In genomic region chr6:159899994-159900745, GRCh38 we compare ENCODE assay signal across 1 cellular context.
A peak's percentile ranks its signal among the peaks of the same experiment; 100 is the strongest.
TF ChIP-seq lines count a peak whose summit lies in the region.

No MANE protein-coding gene starts in this region.

TF ChIP-seq in GM12878, 131 proteins besides CTCF, POLR2A, EP300 and RAD21 (continued from another document):
- TF ChIP-seq, protein P1, sequence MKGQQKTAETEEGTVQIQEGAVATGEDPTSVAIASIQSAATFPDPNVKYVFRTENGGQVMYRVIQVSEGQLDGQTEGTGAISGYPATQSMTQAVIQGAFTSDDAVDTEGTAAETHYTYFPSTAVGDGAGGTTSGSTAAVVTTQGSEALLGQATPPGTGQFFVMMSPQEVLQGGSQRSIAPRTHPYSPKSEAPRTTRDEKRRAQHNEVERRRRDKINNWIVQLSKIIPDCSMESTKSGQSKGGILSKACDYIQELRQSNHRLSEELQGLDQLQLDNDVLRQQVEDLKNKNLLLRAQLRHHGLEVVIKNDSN (IDR thresholded peaks at IDR 0.05; ENCODE audit: borderline replicate concordance, extremely low read length, insufficient read depth, low read depth, low read length), result no peak
- TF ChIP-seq FOS (IDR thresholded peaks at IDR 0.05; ENCODE audit: borderline replicate concordance, extremely low read depth, insufficient read length), result no peak
- TF ChIP-seq IKZF1 (conservative IDR thresholded peaks at IDR 0.05), result 0 out of 2 replicates have a peak, but pooled peaks have one; percentile 12
- TF ChIP-seq, protein P2, sequence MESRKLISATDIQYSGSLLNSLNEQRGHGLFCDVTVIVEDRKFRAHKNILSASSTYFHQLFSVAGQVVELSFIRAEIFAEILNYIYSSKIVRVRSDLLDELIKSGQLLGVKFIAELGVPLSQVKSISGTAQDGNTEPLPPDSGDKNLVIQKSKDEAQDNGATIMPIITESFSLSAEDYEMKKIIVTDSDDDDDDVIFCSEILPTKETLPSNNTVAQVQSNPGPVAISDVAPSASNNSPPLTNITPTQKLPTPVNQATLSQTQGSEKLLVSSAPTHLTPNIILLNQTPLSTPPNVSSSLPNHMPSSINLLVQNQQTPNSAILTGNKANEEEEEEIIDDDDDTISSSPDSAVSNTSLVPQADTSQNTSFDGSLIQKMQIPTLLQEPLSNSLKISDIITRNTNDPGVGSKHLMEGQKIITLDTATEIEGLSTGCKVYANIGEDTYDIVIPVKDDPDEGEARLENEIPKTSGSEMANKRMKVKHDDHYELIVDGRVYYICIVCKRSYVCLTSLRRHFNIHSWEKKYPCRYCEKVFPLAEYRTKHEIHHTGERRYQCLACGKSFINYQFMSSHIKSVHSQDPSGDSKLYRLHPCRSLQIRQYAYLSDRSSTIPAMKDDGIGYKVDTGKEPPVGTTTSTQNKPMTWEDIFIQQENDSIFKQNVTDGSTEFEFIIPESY (IDR thresholded peaks at IDR 0.05), result no peak
- TF ChIP-seq CBX3 (IDR thresholded peaks at IDR 0.05; ENCODE audit: borderline replicate concordance, low read depth), result no peak
